27 cellular contexts compared by ENCODE assay signal in the genomic region with DNA sequence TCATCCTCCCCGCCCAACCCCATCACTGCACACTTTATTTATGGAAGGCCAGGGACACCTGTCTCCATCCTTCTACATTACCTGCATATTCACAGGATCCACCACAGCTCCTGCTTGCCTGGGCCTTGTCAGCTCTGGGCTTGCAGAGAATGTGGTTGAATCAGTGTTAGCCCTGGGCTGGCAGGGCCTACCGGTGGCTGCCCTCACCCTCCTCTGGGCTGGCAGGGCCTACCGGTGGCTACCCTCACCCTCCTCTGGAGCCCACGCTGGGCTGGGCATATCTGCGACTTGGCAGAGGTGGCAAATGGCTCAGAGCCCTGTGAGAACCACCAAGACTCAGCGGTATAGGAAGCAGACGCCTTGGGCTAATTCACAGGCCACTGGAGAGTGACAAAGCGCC.
DNase-seq lines count a peak whose midpoint lies in the region; ATAC-seq and TF ChIP-seq lines count a peak whose summit lies in the region.
"Had no signal": no experiment of that assay in that cellular context is flagged by ENCODE, and none has a peak within 500 bp of the region (broad histone marks: within the 10 kb centered on the region; RNA-seq: fewer than 3 reads in every experiment).

No MANE protein-coding gene starts in this region.

- peaks cover 8% of the 10 kb centered on the region for H3K4me1 Mint-ChIP-seq in stimulated activated naive CD8-positive, alpha-beta T cell treated with anti-CD3 and anti-CD28 coated beads, Interleukin-15, amount 100 ng/mL, for 72 hours
- H3K4me1 Mint-ChIP-seq in neural progenitor cell, result peaks cover 12% of the 10 kb centered on the region
- peaks cover 6% of the 10 kb centered on the region for H3K4me1 Mint-ChIP-seq in stimulated activated effector memory CD8-positive, alpha-beta T cell treated with anti-CD3 and anti-CD28 coated beads, Interleukin-12 subunit alpha, Interleukin-12 subunit beta, amount 100 ng/mL, for 72 hours
- H3K4me1 Mint-ChIP-seq in activated naive CD8-positive, alpha-beta T cell treated with anti-CD3 and anti-CD28 coated beads for 36 hours, result peaks cover 3% of the 10 kb centered on the region
- H3K4me1 Mint-ChIP-seq: CD8-positive, alpha-beta memory T cell had no signal

- no peak overlapping the region for H2AFZ ChIP-seq in neural progenitor cell (replicated peaks)

- no peaks in the 10 kb centered on the region for H4K20me1 ChIP-seq in neural progenitor cell (ENCODE audit: low read depth)

- no peaks in the 10 kb centered on the region for H3K27me3 Mint-ChIP-seq in stimulated activated naive CD8-positive, alpha-beta T cell treated with anti-CD3 and anti-CD28 coated beads, Interleukin-15, amount 100 ng/mL, for 72 hours
- H3K27me3 Mint-ChIP-seq in neural progenitor cell (ENCODE audit: insufficient read depth, low read depth), result peaks cover 6% of the 10 kb centered on the region
- peaks cover 10% of the 10 kb centered on the region for H3K27me3 Mint-ChIP-seq in activated naive CD8-positive, alpha-beta T cell treated with anti-CD3 and anti-CD28 coated beads for 36 hours

- no peak overlapping the region for H3K27ac ChIP-seq in neural progenitor cell
- H3K27ac ChIP-seq: 22Rv1, HL-60, KMS-11, RWPE1 had no signal

- no peak overlapping the region for H3K27ac Mint-ChIP-seq in stimulated activated naive CD8-positive, alpha-beta T cell treated with anti-CD3 and anti-CD28 coated beads, Interleukin-15, amount 100 ng/mL, for 72 hours
- peak overlapping the region; percentile 33 for H3K27ac Mint-ChIP-seq in neural progenitor cell
- no peak overlapping the region for H3K27ac Mint-ChIP-seq in stimulated activated effector memory CD8-positive, alpha-beta T cell treated with anti-CD3 and anti-CD28 coated beads, Interleukin-12 subunit alpha, Interleukin-12 subunit beta, amount 100 ng/mL, for 72 hours
- no peak overlapping the region for H3K27ac Mint-ChIP-seq in activated naive CD8-positive, alpha-beta T cell treated with anti-CD3 and anti-CD28 coated beads for 36 hours
- H3K27ac Mint-ChIP-seq: CD8-positive, alpha-beta memory T cell; IgD-negative memory B cell had no signal

- H3K9me3 ChIP-seq in neural progenitor cell (ENCODE audit: low read depth), result no peaks in the 10 kb centered on the region
- H3K9me3 ChIP-seq: BE2C had no signal

- no peaks in the 10 kb centered on the region for H3K79me2 ChIP-seq in neural progenitor cell (ENCODE audit: low read depth)

- H3K9ac ChIP-seq in neural progenitor cell, result no peak overlapping the region
- H3K9ac ChIP-seq: KMS-11 had no signal

- H3K4me3 ChIP-seq in neural progenitor cell, result no peak overlapping the region

- no peaks in the 10 kb centered on the region for H3K36me3 Mint-ChIP-seq in neural progenitor cell
- peaks cover 6% of the 10 kb centered on the region for H3K36me3 Mint-ChIP-seq in stimulated activated effector memory CD8-positive, alpha-beta T cell treated with anti-CD3 and anti-CD28 coated beads, Interleukin-12 subunit alpha, Interleukin-12 subunit beta, amount 100 ng/mL, for 72 hours
- H3K36me3 Mint-ChIP-seq in activated naive CD8-positive, alpha-beta T cell treated with anti-CD3 and anti-CD28 coated beads for 36 hours, result no peaks in the 10 kb centered on the region
- H3K36me3 Mint-ChIP-seq: CD14-positive monocyte; CD8-positive, alpha-beta memory T cell had no signal

- H3K4me3 Mint-ChIP-seq in stimulated activated naive CD8-positive, alpha-beta T cell treated with anti-CD3 and anti-CD28 coated beads, Interleukin-15, amount 100 ng/mL, for 72 hours, result no peak overlapping the region
- no peak overlapping the region for H3K4me3 Mint-ChIP-seq in neural progenitor cell
- no peak overlapping the region for H3K4me3 Mint-ChIP-seq in stimulated activated effector memory CD8-positive, alpha-beta T cell treated with anti-CD3 and anti-CD28 coated beads, Interleukin-12 subunit alpha, Interleukin-12 subunit beta, amount 100 ng/mL, for 72 hours
- no peak overlapping the region for H3K4me3 Mint-ChIP-seq in activated naive CD8-positive, alpha-beta T cell treated with anti-CD3 and anti-CD28 coated beads for 36 hours
- H3K4me3 Mint-ChIP-seq: CD14-positive monocyte; CD8-positive, alpha-beta memory T cell; IgD-negative memory B cell had no signal

- peaks cover 10% of the 10 kb centered on the region for H3K4me1 ChIP-seq in neural progenitor cell
- H3K4me1 ChIP-seq: BE2C had no signal

- no peaks in the 10 kb centered on the region for H3K36me3 ChIP-seq in neural progenitor cell
- H3K36me3 ChIP-seq: BE2C had no signal

- peak; percentile 22 for ATAC-seq in stimulated activated naive CD8-positive, alpha-beta T cell treated with anti-CD3 and anti-CD28 coated beads, Interleukin-15, amount 100 ng/mL, for 72 hours
- ATAC-seq in stimulated activated naive CD8-positive, alpha-beta T cell treated with anti-CD3 and anti-CD28 coated beads, Interleukin-15, Interleukin-2, amounts not matched to agents 100 U/mL and 50 U/mL, for 24 hours, result no peak
- ATAC-seq in stimulated activated effector memory CD8-positive, alpha-beta T cell treated with anti-CD3 and anti-CD28 coated beads, Interleukin-12 subunit alpha, Interleukin-12 subunit beta, amount 100 ng/mL, for 72 hours, result peak; percentile 12
- ATAC-seq: HCT116, Panc1 had no signal

- no peak overlapping the region for H3K4me2 ChIP-seq in neural progenitor cell
- H3K4me2 ChIP-seq: KMS-11 had no signal

- no peaks in the 10 kb centered on the region for H3K27me3 ChIP-seq in neural progenitor cell
- H3K27me3 ChIP-seq: BE2C had no signal

- H3K9me3 Mint-ChIP-seq in stimulated activated naive CD8-positive, alpha-beta T cell treated with anti-CD3 and anti-CD28 coated beads, Interleukin-15, amount 100 ng/mL, for 72 hours, result no peaks in the 10 kb centered on the region
- no peaks in the 10 kb centered on the region for H3K9me3 Mint-ChIP-seq in neural progenitor cell
- no peaks in the 10 kb centered on the region for H3K9me3 Mint-ChIP-seq in stimulated activated effector memory CD8-positive, alpha-beta T cell treated with anti-CD3 and anti-CD28 coated beads, Interleukin-12 subunit alpha, Interleukin-12 subunit beta, amount 100 ng/mL, for 72 hours
- H3K9me3 Mint-ChIP-seq in activated naive CD8-positive, alpha-beta T cell treated with anti-CD3 and anti-CD28 coated beads for 36 hours, result no peaks in the 10 kb centered on the region

- no peaks in the 10 kb centered on the region for H3F3A ChIP-seq in neural progenitor cell (ENCODE audit: low read depth)

- no peak for TF ChIP-seq CTCF in neural progenitor cell (IDR thresholded peaks at IDR 0.05)

- no peak for DNase-seq in stimulated activated naive CD8-positive, alpha-beta T cell treated with anti-CD3 and anti-CD28 coated beads, Interleukin-15, amount 100 ng/mL, for 72 hours
- no peak for DNase-seq in stimulated activated naive CD8-positive, alpha-beta T cell treated with anti-CD3 and anti-CD28 coated beads, Interleukin-15, Interleukin-2, amounts not matched to agents 100 U/mL and 50 U/mL, for 24 hours
- DNase-seq in neural progenitor cell (ENCODE audit: low spot score), result no peak
- DNase-seq in stimulated activated effector memory CD8-positive, alpha-beta T cell treated with anti-CD3 and anti-CD28 coated beads, Interleukin-12 subunit alpha, Interleukin-12 subunit beta, amount 100 ng/mL, for 72 hours (ENCODE audit: low spot score in 2 of 2), result no peak
- no peak for DNase-seq in cerebellar cortex (ENCODE audit: low spot score)
- no peak for DNase-seq in activated naive CD8-positive, alpha-beta T cell treated with anti-CD3 and anti-CD28 coated beads for 36 hours
- DNase-seq in pons (ENCODE audit: low spot score), result no peak
- DNase-seq: ACHN; BE2C; CD8-positive, alpha-beta memory T cell; DMS 273 treated with DMSO at 0.1 percent for 48 hours; DMS79; EL; GOT3; NCI-H1048; NCI-H1417; NCI-H1694; NCI-H2029 treated with DMSO at 0.1 percent for 48 hours; SHP77 treated with DMSO at 0.1 percent for 48 hours had no signal
